Comparison of ENCODE assay signal across 8 cellular contexts in genomic region chr14:58238252-58239247, GRCh38. TPM values are rescaled to one million over a fixed set of nuclear protein-coding genes. Genes with fewer than 3 reads are reported as not detected.
DNase-seq lines count a peak whose midpoint lies in the region; ATAC-seq and TF ChIP-seq lines count a peak whose summit lies in the region.

No MANE protein-coding gene starts in this region.

- H3K4me3 Mint-ChIP-seq in nephron progenitor cell = no peak overlapping the region

- no TSS peak for BruUV-seq in OCI-LY7 (replicated peaks; lab: Mats Ljungman, UMichigan)

- H3K9me3 Mint-ChIP-seq in nephron progenitor cell = no peaks in the 10 kb centered on the region

- H3K27ac Mint-ChIP-seq in nephron progenitor cell = no peak overlapping the region

- TF ChIP-seq POLR2A in esophagus squamous epithelium (IDR thresholded peaks at IDR 0.05) = no peak

- intact Hi-C loops in OCI-LY7 (cut with micrococcal nuclease; ENCODE audit: unreplicated experiment) = no loop called here
- intact Hi-C loops in esophagus squamous epithelium (cut with DNase I) = no loop called here

- no peak for ATAC-seq in HG02571 (IDR thresholded peaks at IDR 0.05; ENCODE audit: unreplicated experiment)
- no peak for ATAC-seq in GM18520 (IDR thresholded peaks at IDR 0.05; ENCODE audit: unreplicated experiment)

- no peak overlapping the region for H3K27ac ChIP-seq in OCI-LY7 (ENCODE audit: low read depth, low read length, poor library complexity, severe bottlenecking)
- peak overlapping the region; percentile 61 to 90 (median 84) for H3K27ac ChIP-seq in esophagus squamous epithelium

- H3K9me2 ChIP-seq in OCI-LY7 (ENCODE audit: insufficient read depth, low read length) = no peaks in the 10 kb centered on the region

- TF ChIP-seq CTCF in OCI-LY7 (conservative IDR thresholded peaks at IDR 0.05; ENCODE audit: low read length) (no peak), esophagus squamous epithelium (IDR thresholded peaks at IDR 0.05) (no peak), nephron progenitor cell (IDR thresholded peaks at IDR 0.05) (no peak)

- DNase-seq in GM03348 (ENCODE audit: low spot score) (peak; percentile 22), OCI-LY7 (ENCODE audit: low spot score) (no peak), esophagus squamous epithelium (lab: John Stamatoyannopoulos, UW) (no peak), nephron progenitor cell (peak; percentile 8), AG20443 (ENCODE audit: low spot score) (no peak), NCI-H1436 (lab: John Stamatoyannopoulos, UW) (no peak)

- H3K4me1 ChIP-seq in OCI-LY7 (ENCODE audit: insufficient read depth, low read length, poor library complexity, severe bottlenecking) = peaks cover 24% of the 10 kb centered on the region
- H3K4me1 ChIP-seq in esophagus squamous epithelium = peaks cover 0 to 25% (median 1%) of the 10 kb centered on the region in 3 donors

- no peaks in the 10 kb centered on the region for H3K27me3 ChIP-seq in esophagus squamous epithelium

- no peaks in the 10 kb centered on the region for H4K20me1 ChIP-seq in OCI-LY7 (ENCODE audit: insufficient read depth, low read length)

- peaks cover 12% of the 10 kb centered on the region for H3K4me1 Mint-ChIP-seq in nephron progenitor cell

- peak overlapping the region; percentile 75; the same call in 1 of the 2 replicates for H3K4me2 ChIP-seq in OCI-LY7 (ENCODE audit: low read length)

- H3K36me3 Mint-ChIP-seq in nephron progenitor cell (ENCODE audit: low read depth) = peaks cover 5% of the 10 kb centered on the region

- CTCF ChIA-PET in OCI-LY7 (lab: Charles Lee; ENCODE audit: unreplicated experiment) = no interaction called here

- 37 to 46% methylated on average over 16 of the region's 16 CpGs for WGBS in esophagus squamous epithelium, 2 donors

- H3K36me3 ChIP-seq in OCI-LY7 (ENCODE audit: insufficient read depth, low read length) (peaks cover 11% of the 10 kb centered on the region; the same call in 1 of the 2 replicates), esophagus squamous epithelium (peaks cover 0 to 13% (median 0%) of the 10 kb centered on the region in 3 donors)

- peak overlapping the region; percentile 81 for H3K4me3 ChIP-seq in OCI-LY7 (ENCODE audit: low read depth, low read length, poor library complexity, severe bottlenecking)
- peak overlapping the region; percentile 36 to 68 (median 62) for H3K4me3 ChIP-seq in esophagus squamous epithelium

- peaks cover 3% of the 10 kb centered on the region; the same call in 1 of the 2 replicates for H3K79me2 ChIP-seq in OCI-LY7 (ENCODE audit: insufficient read depth, low read depth, low read length)

- H3K9me3 ChIP-seq in OCI-LY7 (ENCODE audit: low read length) (no peaks in the 10 kb centered on the region), esophagus squamous epithelium (no peaks in the 10 kb centered on the region)

- POLR2A ChIA-PET in OCI-LY7 (lab: Charles Lee) = interaction anchor here (0.5 to 0.7 kb wide), 5 partner anchors 32 to 187 kb away, joined by 3 to 5 read pairs (median 3); no protein-coding TSS in a partner anchor

- H3K27me3 Mint-ChIP-seq in nephron progenitor cell (ENCODE audit: low read depth, poor library complexity) = peaks cover 4% of the 10 kb centered on the region

- no peak overlapping the region for H2AFZ ChIP-seq in OCI-LY7 (ENCODE audit: low read length)

RNA-seq across cellular contexts. Expression of gene PSMA3, which starts 6.1 kb away (rescaled TPM):
- 88.9 and 89.1 TPM in 2 replicates for total RNA-seq in OCI-LY7 (2014; rRNA removed; shearing (Covaris generic))
- total RNA-seq in OCI-LY7 (2022) = 171 and 206 TPM in 2 replicates
- total RNA-seq in esophagus squamous epithelium = 100 to 1,000 TPM in 3 of 4 donors, 10 to 100 TPM in 1; 73.6 to 157 (median 119) TPM

RNA-seq across cellular contexts. Expression of gene ACTR10, which starts 38.6 kb away (rescaled TPM):
- 34.3 and 42.5 TPM in 2 replicates for total RNA-seq in OCI-LY7 (2014; rRNA removed; shearing (Covaris generic))
- total RNA-seq in OCI-LY7 (2022) (59.9 and 60.4 TPM in 2 replicates), esophagus squamous epithelium (10 to 100 TPM; 19.2 to 62.6 (median 39.4) TPM)

RNA-seq across cellular contexts. Expression of gene ARID4A, which starts 59.8 kb away (rescaled TPM):
- total RNA-seq in OCI-LY7 (2014; rRNA removed; shearing (Covaris generic)) = 10.3 and 29.6 TPM in 2 replicates
- 38.2 and 39.3 TPM in 2 replicates for total RNA-seq in OCI-LY7 (2022)
- total RNA-seq in esophagus squamous epithelium = 10 to 100 TPM in 3 of 4 donors, 1 to 10 TPM in 1; 9.9 to 19.3 (median 13.4) TPM

Comparison
In these comparisons a context has a peak if more than half of its experiments do, and no peak if none do; other contexts are left out.
1. DNase-seq: peak in GM03348 (single experiment) and nephron progenitor cell (single experiment); none in OCI-LY7 (single experiment), esophagus squamous epithelium (single experiment), AG20443 (single experiment) and NCI-H1436 (single experiment).